ENCODE assay signal across 19 cellular contexts in the genomic region with DNA sequence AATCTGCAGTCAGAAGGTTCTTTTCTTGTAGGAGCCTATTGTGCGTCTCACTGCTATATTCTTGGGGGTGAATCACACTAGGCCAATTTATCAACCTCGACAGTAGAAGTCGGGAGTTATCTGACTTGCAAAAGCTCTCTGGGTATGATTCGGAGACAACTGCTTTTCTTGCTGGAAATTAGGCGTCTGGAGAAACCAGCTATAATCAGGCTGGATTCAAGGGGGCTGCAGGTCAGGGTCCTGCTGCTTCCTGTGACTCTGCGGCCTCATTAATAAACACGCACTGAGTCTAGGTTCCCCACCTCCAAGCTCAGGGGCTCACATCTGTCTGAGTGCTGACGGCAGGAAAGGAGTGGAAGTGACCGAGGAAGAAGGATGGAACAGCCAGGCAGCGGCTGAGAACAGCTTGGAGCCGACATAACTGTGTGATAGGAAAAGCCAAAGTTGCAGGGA.
DNase-seq lines count a peak whose midpoint lies in the region; ATAC-seq and TF ChIP-seq lines count a peak whose summit lies in the region.
"Had no signal": no experiment of that assay in that cellular context is flagged by ENCODE, and none has a peak within 500 bp of the region (broad histone marks: within the 10 kb centered on the region; RNA-seq: fewer than 3 reads in every experiment).

No MANE protein-coding gene starts in this region.

- no peak for DNase-seq in left cardiac atrium
- DNase-seq in right atrium auricular region (ENCODE audit: low spot score) = no peak
- peak; percentile 62 for DNase-seq in choroid plexus epithelial cell (ENCODE audit: low read depth)
- DNase-seq in lower lobe of right lung = no peak
- no peak for DNase-seq in thoracic aorta (ENCODE audit: low spot score)
- no peak for DNase-seq in NCI-H446 (lab: John Stamatoyannopoulos, UW)
- no peak for DNase-seq in naive thymus-derived CD8-positive, alpha-beta T cell
- no peak for DNase-seq in NCI-H510A (lab: John Stamatoyannopoulos, UW)
- DNase-seq: activated CD4-positive, alpha-beta T cell treated with anti-CD3 and anti-CD28 coated beads, Interleukin-2, amount 50 U/mL, for 4 hours; Calu3; central memory CD4-positive, alpha-beta T cell; erythroblast; KG1; NCI-H1436 treated with DMSO at 0.1 percent for 48 hours; NCI-H524 treated with DMSO at 0.1 percent for 48 hours; T-helper 9 cell; upper lobe of left lung had no signal

- intact Hi-C loops in left cardiac atrium (cut with DNase I) = no loop called here
- intact Hi-C loops in lower lobe of right lung (cut with DNase I) = no loop called here

- TF ChIP-seq CTCF in right atrium auricular region (IDR thresholded peaks at IDR 0.05) (no peak), choroid plexus epithelial cell (conservative IDR thresholded peaks at IDR 0.05; ENCODE audit: low read depth, low read length) (no peak), lower lobe of right lung (IDR thresholded peaks at IDR 0.05) (no peak), thoracic aorta (IDR thresholded peaks at IDR 0.05) (no peak)

- H3K27me3 Mint-ChIP-seq in naive thymus-derived CD8-positive, alpha-beta T cell = peaks cover 3 to 13% (median 7%) of the 10 kb centered on the region in 5 donors

- POLR2A ChIA-PET in naive thymus-derived CD8-positive, alpha-beta T cell (lab: Charles Lee) = no interaction called here

- H3K4me1 ChIP-seq in right atrium auricular region (no peaks in the 10 kb centered on the region), lower lobe of right lung (no peaks in the 10 kb centered on the region), thoracic aorta (ENCODE audit: control insufficient read depth in 1 of 2, low read depth in 2 of 2) (peaks cover 8 to 11% of the 10 kb centered on the region in 2 donors)
- H3K4me1 ChIP-seq: A549 had no signal

- H3K27me3 ChIP-seq in right atrium auricular region (no peaks in the 10 kb centered on the region), lower lobe of right lung (ENCODE audit: low read depth) (no peaks in the 10 kb centered on the region), thoracic aorta (replicated peaks; ENCODE audit: insufficient read depth) (no peaks in the 10 kb centered on the region)
- H3K27me3 ChIP-seq: upper lobe of left lung had no signal

- H3K27ac Mint-ChIP-seq in naive thymus-derived CD8-positive, alpha-beta T cell = no peak overlapping the region

- no peak overlapping the region for H3K4me3 Mint-ChIP-seq in naive thymus-derived CD8-positive, alpha-beta T cell

- H3K27ac ChIP-seq in right atrium auricular region (no peak overlapping the region), lower lobe of right lung (no peak overlapping the region), thoracic aorta (no peak overlapping the region)

- peaks cover 0 to 8% (median 0%) of the 10 kb centered on the region in 9 donors for H3K9me3 Mint-ChIP-seq in naive thymus-derived CD8-positive, alpha-beta T cell

- H3K36me3 ChIP-seq in right atrium auricular region (no peaks in the 10 kb centered on the region), lower lobe of right lung (no peaks in the 10 kb centered on the region), thoracic aorta (no peaks in the 10 kb centered on the region)
- H3K36me3 ChIP-seq: upper lobe of left lung had no signal

- no peak overlapping the region for H3K4me3 ChIP-seq in right atrium auricular region
- peak overlapping the region; percentile 28 for H3K4me3 ChIP-seq in choroid plexus epithelial cell (ENCODE audit: low read depth, low read length)
- peak overlapping the region; percentile 7 for H3K4me3 ChIP-seq in lower lobe of right lung
- H3K4me3 ChIP-seq in thoracic aorta = peak overlapping the region; percentile 55
- H3K4me3 ChIP-seq: A549, upper lobe of left lung had no signal

- no peaks in the 10 kb centered on the region for H3K4me1 Mint-ChIP-seq in naive thymus-derived CD8-positive, alpha-beta T cell

- no peaks in the 10 kb centered on the region for H3K9me3 ChIP-seq in right atrium auricular region
- no peaks in the 10 kb centered on the region for H3K9me3 ChIP-seq in lower lobe of right lung
- H3K9me3 ChIP-seq in thoracic aorta = no peaks in the 10 kb centered on the region

- H3K36me3 Mint-ChIP-seq in naive thymus-derived CD8-positive, alpha-beta T cell = no peaks in the 10 kb centered on the region

- ATAC-seq in left cardiac atrium = peak; percentile 23 to 67
- ATAC-seq in lower lobe of right lung = no peak
- ATAC-seq in thoracic aorta (ENCODE audit: insufficient number of reproducible peaks, low FRiP score, low read depth) = no peak
- no peak for ATAC-seq in naive thymus-derived CD8-positive, alpha-beta T cell
- ATAC-seq: A549, Panc1 had no signal

Comparison
In these comparisons a context has a peak if more than half of its experiments do, and no peak if none do; other contexts are left out.
1. ATAC-seq: peak in left cardiac atrium (2 of 2); none in lower lobe of right lung (0 of 2), thoracic aorta (single experiment) and naive thymus-derived CD8-positive, alpha-beta T cell (0 of 2).
2. H3K4me3 ChIP-seq: peak in choroid plexus epithelial cell (single experiment), lower lobe of right lung (single experiment) and thoracic aorta (single experiment); none in right atrium auricular region (0 of 2).